1 cellular context compared by ENCODE assay signal in genomic region chr7:117690147-117690546, GRCh38.
TF ChIP-seq lines count a peak whose summit lies in the region.

No MANE protein-coding gene starts in this region.

TF ChIP-seq in WTC11, 78 proteins besides CTCF, POLR2A, EP300 and RAD21 (continued from another document):
- TF ChIP-seq, protein P1, sequence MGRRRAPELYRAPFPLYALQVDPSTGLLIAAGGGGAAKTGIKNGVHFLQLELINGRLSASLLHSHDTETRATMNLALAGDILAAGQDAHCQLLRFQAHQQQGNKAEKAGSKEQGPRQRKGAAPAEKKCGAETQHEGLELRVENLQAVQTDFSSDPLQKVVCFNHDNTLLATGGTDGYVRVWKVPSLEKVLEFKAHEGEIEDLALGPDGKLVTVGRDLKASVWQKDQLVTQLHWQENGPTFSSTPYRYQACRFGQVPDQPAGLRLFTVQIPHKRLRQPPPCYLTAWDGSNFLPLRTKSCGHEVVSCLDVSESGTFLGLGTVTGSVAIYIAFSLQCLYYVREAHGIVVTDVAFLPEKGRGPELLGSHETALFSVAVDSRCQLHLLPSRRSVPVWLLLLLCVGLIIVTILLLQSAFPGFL (CRISPR knock-in tag; IDR thresholded peaks at IDR 0.05; ENCODE audit: borderline replicate concordance), result no peak
- no peak for TF ChIP-seq SP1 (CRISPR knock-in tag; conservative IDR thresholded peaks at IDR 0.05)
- TF ChIP-seq, protein P2, sequence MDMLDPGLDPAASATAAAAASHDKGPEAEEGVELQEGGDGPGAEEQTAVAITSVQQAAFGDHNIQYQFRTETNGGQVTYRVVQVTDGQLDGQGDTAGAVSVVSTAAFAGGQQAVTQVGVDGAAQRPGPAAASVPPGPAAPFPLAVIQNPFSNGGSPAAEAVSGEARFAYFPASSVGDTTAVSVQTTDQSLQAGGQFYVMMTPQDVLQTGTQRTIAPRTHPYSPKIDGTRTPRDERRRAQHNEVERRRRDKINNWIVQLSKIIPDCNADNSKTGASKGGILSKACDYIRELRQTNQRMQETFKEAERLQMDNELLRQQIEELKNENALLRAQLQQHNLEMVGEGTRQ (CRISPR knock-in tag; IDR thresholded peaks at IDR 0.05), result no peak
- no peak for TF ChIP-seq EMX1 (CRISPR knock-in tag; IDR thresholded peaks at IDR 0.05)
- TF ChIP-seq, protein P3, sequence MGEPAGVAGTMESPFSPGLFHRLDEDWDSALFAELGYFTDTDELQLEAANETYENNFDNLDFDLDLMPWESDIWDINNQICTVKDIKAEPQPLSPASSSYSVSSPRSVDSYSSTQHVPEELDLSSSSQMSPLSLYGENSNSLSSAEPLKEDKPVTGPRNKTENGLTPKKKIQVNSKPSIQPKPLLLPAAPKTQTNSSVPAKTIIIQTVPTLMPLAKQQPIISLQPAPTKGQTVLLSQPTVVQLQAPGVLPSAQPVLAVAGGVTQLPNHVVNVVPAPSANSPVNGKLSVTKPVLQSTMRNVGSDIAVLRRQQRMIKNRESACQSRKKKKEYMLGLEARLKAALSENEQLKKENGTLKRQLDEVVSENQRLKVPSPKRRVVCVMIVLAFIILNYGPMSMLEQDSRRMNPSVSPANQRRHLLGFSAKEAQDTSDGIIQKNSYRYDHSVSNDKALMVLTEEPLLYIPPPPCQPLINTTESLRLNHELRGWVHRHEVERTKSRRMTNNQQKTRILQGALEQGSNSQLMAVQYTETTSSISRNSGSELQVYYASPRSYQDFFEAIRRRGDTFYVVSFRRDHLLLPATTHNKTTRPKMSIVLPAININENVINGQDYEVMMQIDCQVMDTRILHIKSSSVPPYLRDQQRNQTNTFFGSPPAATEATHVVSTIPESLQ (CRISPR knock-in tag; IDR thresholded peaks at IDR 0.05), result no peak
- no peak for TF ChIP-seq ZNF416 (CRISPR knock-in tag; IDR thresholded peaks at IDR 0.05)
- TF ChIP-seq GRHL2 (CRISPR knock-in tag; IDR thresholded peaks at IDR 0.05; ENCODE audit: insufficient replicate concordance, severe bottlenecking), result no peak
- no peak for TF ChIP-seq CBFB (CRISPR knock-in tag; IDR thresholded peaks at IDR 0.05; ENCODE audit: low read depth)
- TF ChIP-seq NFE2L1 (CRISPR knock-in tag; IDR thresholded peaks at IDR 0.05), result no peak
- TF ChIP-seq ELF4 (CRISPR knock-in tag; IDR thresholded peaks at IDR 0.05; ENCODE audit: low read depth), result no peak
TF ChIP-seq in WTC11: peak in this region for 0.
